ENCODE assay signal across 6 cellular contexts in the genomic region with DNA sequence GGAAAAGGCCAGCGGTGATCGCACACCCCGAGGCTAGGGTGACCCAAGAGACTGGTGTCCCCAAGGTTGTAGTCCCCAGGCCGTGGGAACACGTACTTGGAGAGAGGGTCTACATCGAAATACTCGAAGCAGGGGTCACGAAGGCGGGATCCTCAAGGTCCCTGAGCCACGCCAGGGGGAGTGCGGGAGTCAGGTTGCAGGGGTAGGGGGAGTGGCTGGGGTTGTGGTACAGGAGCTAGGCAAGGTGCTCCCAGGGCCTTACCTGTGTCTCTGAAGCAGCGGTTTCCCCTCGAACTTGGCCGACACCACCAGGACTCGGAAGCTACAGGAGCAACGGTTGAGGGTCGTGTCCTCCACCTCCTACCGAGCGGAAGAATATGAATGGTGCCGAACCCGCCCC. TPM values are rescaled to one million over a fixed set of nuclear protein-coding genes. Genes with fewer than 3 reads are reported as not detected.
DNase-seq lines count a peak whose midpoint lies in the region; ATAC-seq, FAIRE-seq and TF ChIP-seq lines count a peak whose summit lies in the region.
"Not testable (repeated sequence)": the region's sequence is repeated elsewhere in the genome, so short reads cannot be mapped to it uniquely, and the experiment has no call there.

No MANE protein-coding gene starts in this region.

- not testable (repeated sequence) for H3K9me1 ChIP-seq in keratinocyte (ENCODE audit: control insufficient read depth, extremely low read depth, insufficient read depth, low read length)

- not testable (repeated sequence) for H3K9me3 ChIP-seq in HCT116 (ENCODE audit: control insufficient read depth in 1 of 2, insufficient read depth in 1 of 2, low read depth in 1 of 2, low read length in 2 of 2); keratinocyte (ENCODE audit: control insufficient read depth, low read depth, low read length)

- RAD21 ChIA-PET in HCT116 (lab: Charles Lee; ENCODE audit: low non-redundant PET in 1 of 2, low total read pairs in 2 of 2, uncharacterized antibody in 2 of 2, unreplicated experiment in 2 of 2) = not testable (repeated sequence)

- FAIRE-seq in keratinocyte (lab: Jason Lieb, UNC) = peak; percentile 17

- H3K36me3 ChIP-seq in HCT116 (ENCODE audit: control insufficient read depth in 1 of 2, insufficient read depth in 2 of 2, low read length in 2 of 2); keratinocyte (ENCODE audit: control insufficient read depth in 2 of 2, extremely low read depth in 1 of 2, insufficient read depth in 2 of 2, low read length in 2 of 2): not testable (repeated sequence)

- not testable (repeated sequence) for H3K27ac Mint-ChIP-seq in activated CD4-positive, alpha-beta T cell treated with anti-CD3 and anti-CD28 coated beads for 36 hours; stimulated activated naive CD8-positive, alpha-beta T cell treated with anti-CD3 and anti-CD28 coated beads, Interleukin-15, amount 100 ng/mL, for 72 hours

- not testable (repeated sequence) for H3K9me2 ChIP-seq in HCT116 (ENCODE audit: insufficient read depth)

- POLR2A ChIA-PET in HCT116 (lab: Charles Lee); activated CD4-positive, alpha-beta T cell treated with anti-CD3 and anti-CD28 coated beads for 36 hours (lab: Charles Lee): not testable (repeated sequence)

- not testable (repeated sequence) for H3K4me3 ChIP-seq in HCT116 (replicated peaks in 1 of 2; ENCODE audit: low read depth in 1 of 2, low read length in 2 of 2); keratinocyte (ENCODE audit: control insufficient read depth in 2 of 3, extremely low read depth in 1 of 3, insufficient read depth in 2 of 3, low read depth in 1 of 3, low read length in 3 of 3)

- H3K36me3 Mint-ChIP-seq in activated CD4-positive, alpha-beta T cell treated with anti-CD3 and anti-CD28 coated beads for 36 hours (ENCODE audit: low read depth) = not testable (repeated sequence)

- TF ChIP-seq CTCF in HCT116 (IDR thresholded peaks at IDR 0.05 in 2 of 3, conservative IDR thresholded peaks at IDR 0.05 in 1 of 3; ENCODE audit: borderline replicate concordance in 1 of 3, insufficient read depth in 1 of 3, low read depth in 2 of 3, low read length in 2 of 3); keratinocyte (optimal IDR thresholded peaks at IDR 0.05 in 1 of 3, IDR thresholded peaks at IDR 0.05 in 1 of 3, conservative IDR thresholded peaks at IDR 0.05 in 1 of 3; ENCODE audit: extremely low read depth in 1 of 3, insufficient read depth in 2 of 3, low read length in 3 of 3): not testable (repeated sequence)

- not testable (repeated sequence) for H3K4me1 ChIP-seq in HCT116 (ENCODE audit: control insufficient read depth in 1 of 2, insufficient read depth in 2 of 2, low read length in 2 of 2); keratinocyte (ENCODE audit: control insufficient read depth, extremely low read depth, insufficient read depth, low read length)

- dilution Hi-C loops in keratinocyte (cut with MboI; ENCODE audit: extremely low pct_ligation_motif_present, low sequenced_read_pairs) = not testable (repeated sequence)

- not testable (repeated sequence) for H3K9me3 Mint-ChIP-seq in activated CD4-positive, alpha-beta T cell treated with anti-CD3 and anti-CD28 coated beads for 36 hours (ENCODE audit: low read depth); stimulated activated naive CD8-positive, alpha-beta T cell treated with anti-CD3 and anti-CD28 coated beads, Interleukin-15, amount 100 ng/mL, for 72 hours

- not testable (repeated sequence) for TF ChIP-seq RAD21 in HCT116 (IDR thresholded peaks at IDR 0.05; ENCODE audit: low read depth)

- not testable (repeated sequence) for H4K20me1 ChIP-seq in HCT116 (ENCODE audit: insufficient read depth); keratinocyte (ENCODE audit: control insufficient read depth, extremely low read depth, insufficient read depth, low read length)

- not testable (repeated sequence) for BruUV-seq in HCT116 (replicated peaks; lab: Mats Ljungman, UMichigan)

- not testable (repeated sequence) for H2AFZ ChIP-seq in HCT116 (ENCODE audit: low read depth, low read length, poor library complexity, severe bottlenecking); keratinocyte (ENCODE audit: control insufficient read depth, low read length)

- not testable (repeated sequence) for H3K4me3 Mint-ChIP-seq in activated CD4-positive, alpha-beta T cell treated with anti-CD3 and anti-CD28 coated beads for 36 hours; stimulated activated naive CD8-positive, alpha-beta T cell treated with anti-CD3 and anti-CD28 coated beads, Interleukin-15, amount 100 ng/mL, for 72 hours

- not testable (repeated sequence) for TF ChIP-seq POLR2A in HCT116 (IDR thresholded peaks at IDR 0.05; ENCODE audit: borderline replicate concordance, extremely low read depth, insufficient read depth, insufficient read length)

- not testable (repeated sequence) for DNase-seq in HCT116 (ENCODE audit: low read depth, low spot score); activated CD4-positive, alpha-beta T cell treated with anti-CD3 and anti-CD28 coated beads for 36 hours; keratinocyte (ENCODE audit: low read depth, low spot score); stimulated activated naive CD8-positive, alpha-beta T cell treated with anti-CD3 and anti-CD28 coated beads, Interleukin-15, amount 100 ng/mL, for 72 hours

- H3K4me1 Mint-ChIP-seq in activated CD4-positive, alpha-beta T cell treated with anti-CD3 and anti-CD28 coated beads for 36 hours; stimulated activated naive CD8-positive, alpha-beta T cell treated with anti-CD3 and anti-CD28 coated beads, Interleukin-15, amount 100 ng/mL, for 72 hours: not testable (repeated sequence)

- intact Hi-C loops in HCT116 (cut with micrococcal nuclease); activated CD4-positive, alpha-beta T cell treated with anti-CD3 and anti-CD28 coated beads for 36 hours (cut with DNase I, micrococcal nuclease): not testable (repeated sequence)

- H3K79me2 ChIP-seq in HCT116 (ENCODE audit: insufficient read depth, low read length); keratinocyte (ENCODE audit: control insufficient read depth, insufficient read depth, low read length): not testable (repeated sequence)

- ATAC-seq in GM19035 (IDR thresholded peaks at IDR 0.05; ENCODE audit: unreplicated experiment) (peak; percentile 4), HCT116 (peak; percentile 57), HG03175 (IDR thresholded peaks at IDR 0.05; ENCODE audit: unreplicated experiment) (peak; percentile 11)
- peak; percentile 14 for ATAC-seq in activated CD4-positive, alpha-beta T cell treated with anti-CD3 and anti-CD28 coated beads for 36 hours
- ATAC-seq in stimulated activated naive CD8-positive, alpha-beta T cell treated with anti-CD3 and anti-CD28 coated beads, Interleukin-15, amount 100 ng/mL, for 72 hours = peak; percentile 36

- H3K27me3 ChIP-seq in HCT116 (ENCODE audit: insufficient read depth, low read length); keratinocyte (ENCODE audit: control insufficient read depth, extremely low read depth, insufficient read depth, low read length): not testable (repeated sequence)

- not testable (repeated sequence) for H3K9ac ChIP-seq in HCT116 (ENCODE audit: low read length); keratinocyte (ENCODE audit: control insufficient read depth, extremely low read depth, insufficient read depth, low read length)

- not testable (repeated sequence) for H3K27me3 Mint-ChIP-seq in activated CD4-positive, alpha-beta T cell treated with anti-CD3 and anti-CD28 coated beads for 36 hours; stimulated activated naive CD8-positive, alpha-beta T cell treated with anti-CD3 and anti-CD28 coated beads, Interleukin-15, amount 100 ng/mL, for 72 hours

- CTCF ChIA-PET in HCT116 (lab: Charles Lee); activated CD4-positive, alpha-beta T cell treated with anti-CD3 and anti-CD28 coated beads for 36 hours (lab: Charles Lee): not testable (repeated sequence)

- not testable (repeated sequence) for H3K4me2 ChIP-seq in HCT116 (ENCODE audit: low read length); keratinocyte (ENCODE audit: control insufficient read depth, extremely low read depth, insufficient read depth, low read depth, low read length)

- H3K27ac ChIP-seq in HCT116 (ENCODE audit: low read depth, low read length); keratinocyte (ENCODE audit: control insufficient read depth, insufficient read depth, low read length): not testable (repeated sequence)

RNA-seq across cellular contexts. Expression of a gene that starts 0.4 kb away (rescaled TPM):
- total RNA-seq in HCT116 (2021; ENCODE audit: unreplicated experiment) = 9.5 TPM
- 44.2 and 49.2 TPM in 2 replicates for polyA plus RNA-seq in HCT116 (2012)
- 10 to 100 TPM; 10.8 to 20.3 TPM for total RNA-seq in activated CD4-positive, alpha-beta T cell treated with anti-CD3 and anti-CD28 coated beads for 36 hours
- 7.1 to 15.7 TPM (median 13.1 TPM) in 3 replicates for polyA plus RNA-seq in keratinocyte
- polyA plus RNA-seq in keratinocyte (2011; ENCODE audit: low read depth) = not detected
- polyA plus RNA-seq in keratinocyte (2011; cell fraction: cytosol; rRNA removed) = 18.8 and 24.1 TPM in 2 replicates
- 7.4 and 9.8 TPM in 2 replicates for polyA plus RNA-seq in keratinocyte (2011; cell fraction: nucleus; rRNA removed)
- polyA plus RNA-seq in keratinocyte (2012; ENCODE audit: low replicate concordance) = 1.2 and 24.8 TPM in 2 replicates
- polyA minus RNA-seq in keratinocyte = 5.8 to 10.6 TPM (median 9.4 TPM) in 3 replicates
- 2.7 TPM for polyA minus RNA-seq in keratinocyte (2011; cell fraction: cytosol; rRNA and poly(A)+ RNA removed)
- 4.1 and 7.9 TPM in 2 replicates for polyA minus RNA-seq in keratinocyte (2011; cell fraction: nucleus; rRNA and poly(A)+ RNA removed)

RNA-seq across cellular contexts. Expression of a gene that starts 0.6 kb away (rescaled TPM):
- 54.9 TPM for total RNA-seq in HCT116 (2021; ENCODE audit: unreplicated experiment)
- polyA plus RNA-seq in HCT116 (2012) = 3.3 and 17.2 TPM in 2 replicates
- total RNA-seq in activated CD4-positive, alpha-beta T cell treated with anti-CD3 and anti-CD28 coated beads for 36 hours = 100 to 1,000 TPM in 1 of 2 experiments, 10 to 100 TPM in 1; 66.8 to 125 TPM
- 7.4 to 9.3 TPM (median 8.0 TPM) in 3 replicates for polyA plus RNA-seq in keratinocyte
- 4.9 TPM for polyA plus RNA-seq in keratinocyte (2011; ENCODE audit: low read depth)
- 3.5 and 8.9 TPM in 2 replicates for polyA plus RNA-seq in keratinocyte (2011; cell fraction: cytosol; rRNA removed)
- 11.8 and 22.3 TPM in 2 replicates for polyA plus RNA-seq in keratinocyte (2011; cell fraction: nucleus; rRNA removed)
- polyA plus RNA-seq in keratinocyte (2012; ENCODE audit: low replicate concordance) = 1.4 and 3.1 TPM in 2 replicates
- polyA minus RNA-seq in keratinocyte = 5.0 to 6.9 TPM (median 5.0 TPM) in 3 replicates
- 3.1 TPM for polyA minus RNA-seq in keratinocyte (2011; cell fraction: cytosol; rRNA and poly(A)+ RNA removed)
- polyA minus RNA-seq in keratinocyte (2011; cell fraction: nucleus; rRNA and poly(A)+ RNA removed) = 7.1 and 7.8 TPM in 2 replicates

RNA-seq across cellular contexts. Expression of a gene that starts 6.0 kb away (rescaled TPM):
- 7.2 TPM for total RNA-seq in HCT116 (2021; ENCODE audit: unreplicated experiment)
- 15.6 and 20.7 TPM in 2 replicates for polyA plus RNA-seq in HCT116 (2012)
- 1 to 10 TPM; 1.3 to 1.8 TPM for total RNA-seq in activated CD4-positive, alpha-beta T cell treated with anti-CD3 and anti-CD28 coated beads for 36 hours
- polyA plus RNA-seq in keratinocyte = 0.89 to 1.7 TPM (median 1.2 TPM) in 3 replicates
- polyA plus RNA-seq in keratinocyte (2011; ENCODE audit: low read depth) = not detected
- 0.25 TPM in 1 of 2 replicates, not detected in the other for polyA plus RNA-seq in keratinocyte (2011; cell fraction: cytosol; rRNA removed)
- 3.2 and 3.6 TPM in 2 replicates for polyA plus RNA-seq in keratinocyte (2011; cell fraction: nucleus; rRNA removed)
- polyA plus RNA-seq in keratinocyte (2012; ENCODE audit: low replicate concordance) = 0.66 and 2.5 TPM in 2 replicates
- polyA minus RNA-seq in keratinocyte = 0.77 to 1.1 TPM in 2 of 3 replicates, not detected in the other
- not detected for polyA minus RNA-seq in keratinocyte (2011; cell fraction: cytosol; rRNA and poly(A)+ RNA removed)
- 1.2 TPM in 1 of 2 replicates, not detected in the other for polyA minus RNA-seq in keratinocyte (2011; cell fraction: nucleus; rRNA and poly(A)+ RNA removed)

RNA-seq across cellular contexts. Expression of a gene that starts 47.2 kb away (rescaled TPM):
- total RNA-seq in HCT116 (2021; ENCODE audit: unreplicated experiment) = 0.37 TPM
- 1.0 and 1.1 TPM in 2 replicates for polyA plus RNA-seq in HCT116 (2012)
- 1 to 10 TPM; 1.3 to 2.1 TPM for total RNA-seq in activated CD4-positive, alpha-beta T cell treated with anti-CD3 and anti-CD28 coated beads for 36 hours
- polyA plus RNA-seq in keratinocyte = 0.35 to 0.67 TPM (median 0.56 TPM) in 3 replicates
- polyA plus RNA-seq in keratinocyte (2011; ENCODE audit: low read depth) = 0.55 TPM
- 0.21 and 0.30 TPM in 2 replicates for polyA plus RNA-seq in keratinocyte (2011; cell fraction: cytosol; rRNA removed)
- polyA plus RNA-seq in keratinocyte (2011; cell fraction: nucleus; rRNA removed) = 6.0 and 8.8 TPM in 2 replicates
- 0.63 and 1.7 TPM in 2 replicates for polyA plus RNA-seq in keratinocyte (2012; ENCODE audit: low replicate concordance)
- 0.46 to 0.92 TPM (median 0.90 TPM) in 3 replicates for polyA minus RNA-seq in keratinocyte
- polyA minus RNA-seq in keratinocyte (2011; cell fraction: cytosol; rRNA and poly(A)+ RNA removed) = not detected
- polyA minus RNA-seq in keratinocyte (2011; cell fraction: nucleus; rRNA and poly(A)+ RNA removed) = 1.2 and 7.0 TPM in 2 replicates

RNA-seq across cellular contexts. Expression of a gene that starts 52.5 kb away (rescaled TPM):
- total RNA-seq in HCT116 (2021; ENCODE audit: unreplicated experiment) = 41.0 TPM
- polyA plus RNA-seq in HCT116 (2012) = 28.3 and 36.5 TPM in 2 replicates
- 10 to 100 TPM; 42.1 to 44.3 TPM for total RNA-seq in activated CD4-positive, alpha-beta T cell treated with anti-CD3 and anti-CD28 coated beads for 36 hours
- 9.0 to 18.6 TPM (median 11.1 TPM) in 3 replicates for polyA plus RNA-seq in keratinocyte
- polyA plus RNA-seq in keratinocyte (2011; ENCODE audit: low read depth) = 24.7 TPM
- 3.0 and 6.1 TPM in 2 replicates for polyA plus RNA-seq in keratinocyte (2011; cell fraction: cytosol; rRNA removed)
- 73.0 and 133 TPM in 2 replicates for polyA plus RNA-seq in keratinocyte (2011; cell fraction: nucleus; rRNA removed)
- 17.4 and 29.9 TPM in 2 replicates for polyA plus RNA-seq in keratinocyte (2012; ENCODE audit: low replicate concordance)
- 16.6 to 96.1 TPM (median 31.2 TPM) in 3 replicates for polyA minus RNA-seq in keratinocyte
- 1.3 TPM for polyA minus RNA-seq in keratinocyte (2011; cell fraction: cytosol; rRNA and poly(A)+ RNA removed)
- 55.1 and 121 TPM in 2 replicates for polyA minus RNA-seq in keratinocyte (2011; cell fraction: nucleus; rRNA and poly(A)+ RNA removed)

Comparison
In these comparisons a context has a peak if more than half of its experiments do, and no peak if none do; other contexts are left out.
1. ATAC-seq: peak in every context shown above with its lines; median percentile 57 in HCT116; 36 in stimulated activated naive CD8-positive, alpha-beta T cell treated with anti-CD3 and anti-CD28 coated beads, Interleukin-15, amount 100 ng/mL, for 72 hours; 14 in activated CD4-positive, alpha-beta T cell treated with anti-CD3 and anti-CD28 coated beads for 36 hours; 11 in HG03175; 4 in GM19035.